Comparison of ENCODE assay signal across 28 cellular contexts in the genomic region with DNA sequence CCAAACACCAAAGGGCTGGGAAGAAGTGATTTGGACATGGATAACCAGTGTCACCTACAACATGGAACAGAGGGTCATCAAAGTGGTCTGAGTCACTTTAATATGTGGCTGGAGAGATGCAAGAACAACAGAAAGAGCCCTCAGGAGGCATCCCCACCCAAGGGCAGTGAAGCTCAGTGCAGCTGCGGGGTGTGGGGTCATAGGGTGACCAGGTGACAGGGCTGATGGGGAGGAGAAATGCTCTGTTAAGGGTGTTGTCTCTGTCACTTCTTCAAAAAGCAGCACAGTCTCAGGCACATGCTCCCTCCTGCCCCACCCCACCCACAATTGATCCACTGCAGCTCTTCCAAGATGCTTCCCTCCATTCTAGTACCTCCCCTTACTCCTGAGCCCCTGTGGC.
"Had no signal": no experiment of that assay in that cellular context is flagged by ENCODE, and none has a peak within 500 bp of the region (broad histone marks: within the 10 kb centered on the region; RNA-seq: fewer than 3 reads in every experiment).

No MANE protein-coding gene starts in this region.

- H3K27ac ChIP-seq: neutrophil, ovary, parathyroid adenoma, psoas muscle, right lobe of liver, sigmoid colon, suprapubic skin, testis, tibial artery, transverse colon, upper lobe of right lung, uterus had no signal

- H3K4me1 ChIP-seq: parathyroid adenoma, psoas muscle, right lobe of liver, sigmoid colon, suprapubic skin, testis, tibial artery, transverse colon, upper lobe of right lung, uterus had no signal

- H3K27me3 ChIP-seq: neutrophil, ovary, right lobe of liver, sigmoid colon, suprapubic skin, testis, tibial artery, transverse colon, upper lobe of right lung, uterus had no signal

- H3K9me3 ChIP-seq: neutrophil, ovary, psoas muscle, right lobe of liver, suprapubic skin, testis, transverse colon, upper lobe of right lung, uterus had no signal

- DNase-seq: naive B cell; naive thymus-derived CD8-positive, alpha-beta T cell; nephron progenitor cell; nucleus accumbens; ovary; posterior cingulate gyrus; psoas muscle; right lobe of liver; sigmoid colon; small intestine; stimulated activated CD4-positive, alpha-beta T cell treated with anti-CD3 and anti-CD28 coated beads, Interleukin-15, amount 100 ng/mL, for 24 hours; stimulated activated CD4-positive, alpha-beta T cell treated with anti-CD3 and anti-CD28 coated beads, Interleukin-2, amount 100 ng/mL, for 24 hours; stimulated activated CD4-positive, alpha-beta T cell treated with anti-CD3 and anti-CD28 coated beads, Interleukin-2, amount 100 ng/mL, for 48 hours; stimulated activated CD4-positive, alpha-beta T cell treated with anti-CD3 and anti-CD28 coated beads, Interleukin-4, amount 100 ng/mL, for 24 hours; stimulated activated naive B cell treated with anti-CD40 and anti-IgM and Interleukin-4, amounts not matched to agents 10 μg/mL and 1 μg/mL and 100 μg/mL, for 72 hours; stimulated activated naive CD4-positive, alpha-beta T cell treated with Interleukin-2 at 50 U/mL for 16 hours; stimulated activated naive CD8-positive, alpha-beta T cell treated with anti-CD3 and anti-CD28 coated beads, Interleukin-15, amount 100 ng/mL, for 72 hours; substantia nigra; testis; tibial artery; transverse colon; upper lobe of right lung; uterus had no signal

- ATAC-seq: naive thymus-derived CD8-positive, alpha-beta T cell; natural killer cell treated with Interleukin-12 subunit alpha and Interleukin-12 subunit beta and Interleukin-15 and Interleukin-18, amount 100 ng/mL, for 72 hours; psoas muscle; right lobe of liver; stimulated activated effector memory CD8-positive, alpha-beta T cell treated with anti-CD3 and anti-CD28 coated beads, Interleukin-12 subunit alpha, Interleukin-12 subunit beta, amount 100 ng/mL, for 72 hours; stimulated activated naive B cell treated with anti-CD40 and anti-IgM and Interleukin-4, amounts not matched to agents 10 μg/mL and 1 μg/mL and 100 μg/mL, for 72 hours; stimulated activated naive CD8-positive, alpha-beta T cell treated with anti-CD3 and anti-CD28 coated beads, Interleukin-15, amount 100 ng/mL, for 72 hours; upper lobe of right lung had no signal

- H3K36me3 ChIP-seq: neutrophil, ovary, right lobe of liver, sigmoid colon, suprapubic skin, tibial artery, transverse colon, upper lobe of right lung, uterus had no signal

- H3K4me3 ChIP-seq: ovary, psoas muscle, right lobe of liver, sigmoid colon, suprapubic skin, testis, tibial artery, transverse colon, upper lobe of right lung, uterus had no signal
